In the genomic region with DNA sequence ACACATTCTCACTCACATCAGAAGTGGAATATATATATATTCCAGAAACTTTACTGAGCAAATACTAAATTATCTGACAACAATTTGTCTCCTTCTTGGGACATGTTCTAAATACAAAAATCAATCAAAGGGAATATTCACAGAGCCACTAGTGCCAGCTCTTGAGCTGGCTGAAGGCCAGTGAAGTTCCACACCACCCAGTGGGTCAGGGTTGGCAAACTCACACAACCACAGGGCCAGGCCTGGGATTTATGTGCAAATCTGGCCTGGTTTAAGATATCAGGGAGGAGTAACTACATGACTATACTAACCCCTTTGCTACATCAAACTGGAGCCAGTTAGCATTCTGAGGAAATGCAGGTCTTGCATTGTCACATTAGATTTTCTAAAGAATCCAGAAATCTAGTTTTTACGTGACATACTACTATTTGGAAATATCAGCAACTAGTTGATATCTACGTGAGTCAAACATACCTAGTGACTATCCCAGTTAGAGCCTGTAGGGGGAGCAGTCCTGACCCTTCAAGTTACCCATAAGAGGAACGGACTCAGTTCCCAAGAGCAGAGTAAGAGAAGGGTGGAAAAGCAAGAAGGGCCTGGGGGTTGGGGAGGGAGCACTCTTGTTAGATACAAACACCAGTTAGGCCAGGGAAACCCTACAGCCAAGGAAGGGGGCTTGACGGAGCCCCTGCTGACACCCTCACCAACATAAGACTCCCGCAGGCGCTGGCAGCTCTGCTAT, we compare ENCODE assay signal across 8 cellular contexts.
DNase-seq lines count a peak whose midpoint lies in the region; TF ChIP-seq lines count a peak whose summit lies in the region.

No MANE protein-coding gene starts in this region.

- H3K27me3 ChIP-seq in neutrophil (no peaks in the 10 kb centered on the region), prostate gland (replicated peaks; ENCODE audit: insufficient read depth) (no peaks in the 10 kb centered on the region)

- intact Hi-C loops in prostate gland (cut with DNase I): no loop called here

- TF ChIP-seq CTCF in LNCaP clone FGC (IDR thresholded peaks at IDR 0.05; ENCODE audit: control insufficient read depth, extremely low read depth, insufficient read depth) (peak; percentile 42), brain (conservative IDR thresholded peaks at IDR 0.05) (peak in 1 of 2 experiments; percentile 63), neutrophil (IDR thresholded peaks at IDR 0.05) (peak; percentile 37), prostate gland (IDR thresholded peaks at IDR 0.05) (peak in 1 of 4 experiments; percentile 10)

- H3K27ac Mint-ChIP-seq in brain: peak overlapping the region in 4 of 5 experiments; percentile 25 to 61 (median 46)

- DNase-seq in DMS 273 (lab: John Stamatoyannopoulos, UW; ENCODE audit: unreplicated experiment) (peak; percentile 23), DMS 273 treated with DMSO at 0.1 percent for 48 hours (lab: John Stamatoyannopoulos, UW) (no peak), LNCaP clone FGC (ENCODE audit: low read depth) (no peak), HK-2 (ENCODE audit: unreplicated experiment) (no peak), prostate gland (ENCODE audit: low spot score) (no peak), NCI-H524 (lab: John Stamatoyannopoulos, UW) (no peak)

- 83% methylated on average over 6 of the region's 6 CpGs for WGBS in prostate gland

- TF ChIP-seq POLR2A in prostate gland (IDR thresholded peaks at IDR 0.05): no peak

- peaks cover 11% of the 10 kb centered on the region for H3K27me3 Mint-ChIP-seq in brain

- H3K9me3 ChIP-seq in neutrophil (no peaks in the 10 kb centered on the region), prostate gland (no peaks in the 10 kb centered on the region)

- no peaks in the 10 kb centered on the region for H3K9me3 Mint-ChIP-seq in brain

- H3K36me3 ChIP-seq in neutrophil: no peaks in the 10 kb centered on the region
- H3K36me3 ChIP-seq in prostate gland: no peaks in the 10 kb centered on the region

- peak overlapping the region in 1 of 5 experiments; percentile 0 for H3K4me3 Mint-ChIP-seq in brain

- H3K36me3 Mint-ChIP-seq in brain: no peaks in the 10 kb centered on the region

- H3K4me1 ChIP-seq in neutrophil (ENCODE audit: control insufficient read depth in 1 of 2, insufficient read depth in 1 of 2, low read depth in 1 of 2, low read length in 1 of 2): peaks cover 14 to 19% of the 10 kb centered on the region in 2 experiments
- H3K4me1 ChIP-seq in prostate gland (replicated peaks): no peaks in the 10 kb centered on the region

- H3K4me1 Mint-ChIP-seq in brain: peaks cover 39% of the 10 kb centered on the region

- H3K4me3 ChIP-seq in LNCaP clone FGC (ENCODE audit: low read depth, low read length) (no peak overlapping the region), neutrophil (ENCODE audit: low read depth in 1 of 2, low read length in 1 of 2) (no peak overlapping the region), prostate gland (no peak overlapping the region)

- H3K27ac ChIP-seq in neutrophil (no peak overlapping the region), prostate gland (no peak overlapping the region)
